In genomic region chr5:40381676-40382363, GRCh38 we compare ENCODE assay signal across 16 cellular contexts.
DNase-seq lines count a peak whose midpoint lies in the region; ATAC-seq, FAIRE-seq and TF ChIP-seq lines count a peak whose summit lies in the region.
"Had no signal": no experiment of that assay in that cellular context is flagged by ENCODE, and none has a peak within 500 bp of the region (broad histone marks: within the 10 kb centered on the region; RNA-seq: fewer than 3 reads in every experiment).

No MANE protein-coding gene starts in this region.

- peak overlapping the region; percentile 77 for H3K27ac Mint-ChIP-seq in activated CD4-positive, alpha-beta memory T cell treated with anti-CD3 and anti-CD28 coated beads for 36 hours
- no peak overlapping the region for H3K27ac Mint-ChIP-seq in activated CD4-positive, alpha-beta memory T cell treated with anti-CD3 and anti-CD28 coated beads, Interleukin-2, amount 10 ng/mL, durations not matched to agents 7 days and 5 days
- peak overlapping the region; percentile 12 for H3K27ac Mint-ChIP-seq in astrocyte (ENCODE audit: unreplicated experiment)
- H3K27ac Mint-ChIP-seq: dendritic cell treated with granulocyte-macrophage colony-stimulating factor and Interleukin-4, amounts not matched to agents 40 ng/mL and 50 ng/mL, for 4 days had no signal

- H3K79me2 ChIP-seq in astrocyte (ENCODE audit: insufficient read depth, low read length), result no peaks in the 10 kb centered on the region

- no peak for DNase-seq in activated CD4-positive, alpha-beta memory T cell treated with anti-CD3 and anti-CD28 coated beads for 36 hours
- no peak for DNase-seq in activated CD4-positive, alpha-beta memory T cell treated with anti-CD3 and anti-CD28 coated beads, Interleukin-2, amount 10 ng/mL, durations not matched to agents 7 days and 5 days
- peak; percentile 41 for DNase-seq in LHCN-M2 (ENCODE audit: low read depth)
- peak; percentile 19 for DNase-seq in astrocyte (ENCODE audit: low read depth)
- DNase-seq in pancreas, result no peak
- no peak for DNase-seq in heart left ventricle
- no peak for DNase-seq in uterus
- DNase-seq: activated CD8-positive, alpha-beta memory T cell treated with anti-CD3 and anti-CD28 coated beads for 24 hours; amniotic stem cell; NCI-H1048; NCI-H2227 treated with DMSO at 0.1 percent for 48 hours; nucleus accumbens; testis had no signal

- H3K4me2 ChIP-seq in astrocyte (ENCODE audit: low read length), result no peak overlapping the region

- H3K9me3 ChIP-seq in astrocyte (ENCODE audit: insufficient read depth, low read depth, low read length), result no peaks in the 10 kb centered on the region
- no peaks in the 10 kb centered on the region for H3K9me3 ChIP-seq in pancreas
- peaks cover 0 to 8% (median 0%) of the 10 kb centered on the region in 12 donors for H3K9me3 ChIP-seq in heart left ventricle
- H3K9me3 ChIP-seq in uterus, result no peaks in the 10 kb centered on the region
- H3K9me3 ChIP-seq: testis had no signal

- TF ChIP-seq POLR2A in heart left ventricle (IDR thresholded peaks at IDR 0.05) (no peak), uterus (IDR thresholded peaks at IDR 0.05) (no peak)

- H3K9me3 Mint-ChIP-seq in activated CD4-positive, alpha-beta memory T cell treated with anti-CD3 and anti-CD28 coated beads for 36 hours, result peaks cover 10% of the 10 kb centered on the region
- peaks cover 19% of the 10 kb centered on the region for H3K9me3 Mint-ChIP-seq in activated CD4-positive, alpha-beta memory T cell treated with anti-CD3 and anti-CD28 coated beads, Interleukin-2, amount 10 ng/mL, durations not matched to agents 7 days and 5 days
- peaks cover 2% of the 10 kb centered on the region for H3K9me3 Mint-ChIP-seq in astrocyte (ENCODE audit: unreplicated experiment)
- H3K9me3 Mint-ChIP-seq: dendritic cell treated with granulocyte-macrophage colony-stimulating factor and Interleukin-4, amounts not matched to agents 40 ng/mL and 50 ng/mL, for 4 days had no signal

- H3K4me1 Mint-ChIP-seq in activated CD4-positive, alpha-beta memory T cell treated with anti-CD3 and anti-CD28 coated beads for 36 hours (ENCODE audit: low read depth), result peaks cover 87% of the 10 kb centered on the region
- H3K4me1 Mint-ChIP-seq in activated CD4-positive, alpha-beta memory T cell treated with anti-CD3 and anti-CD28 coated beads, Interleukin-2, amount 10 ng/mL, durations not matched to agents 7 days and 5 days, result peaks cover 74% of the 10 kb centered on the region
- H3K4me1 Mint-ChIP-seq in astrocyte (ENCODE audit: low read depth, unreplicated experiment), result peaks cover 48% of the 10 kb centered on the region

- peaks cover 12% of the 10 kb centered on the region for H3K36me3 Mint-ChIP-seq in activated CD4-positive, alpha-beta memory T cell treated with anti-CD3 and anti-CD28 coated beads for 36 hours
- H3K36me3 Mint-ChIP-seq in activated CD4-positive, alpha-beta memory T cell treated with anti-CD3 and anti-CD28 coated beads, Interleukin-2, amount 10 ng/mL, durations not matched to agents 7 days and 5 days (ENCODE audit: low read depth), result peaks cover 14% of the 10 kb centered on the region
- H3K36me3 Mint-ChIP-seq in astrocyte (ENCODE audit: low read depth, unreplicated experiment), result no peaks in the 10 kb centered on the region

- H3K27me3 ChIP-seq in astrocyte (ENCODE audit: insufficient read depth, low read length) (no peaks in the 10 kb centered on the region), pancreas (no peaks in the 10 kb centered on the region), heart left ventricle (no peaks in the 10 kb centered on the region), uterus (no peaks in the 10 kb centered on the region)
- H3K27me3 ChIP-seq: testis had no signal

- FAIRE-seq in astrocyte (lab: Jason Lieb, UNC), result no peak
- FAIRE-seq in pancreas (lab: Jason Lieb, UNC), result peak; percentile 95

- TF ChIP-seq CTCF in astrocyte (IDR thresholded peaks at IDR 0.05; ENCODE audit: insufficient read depth, low read depth, low read length), result no peak
- TF ChIP-seq CTCF in pancreas (IDR thresholded peaks at IDR 0.05), result no peak
- no peak for TF ChIP-seq CTCF in heart left ventricle (IDR thresholded peaks at IDR 0.05)
- no peak for TF ChIP-seq CTCF in uterus (IDR thresholded peaks at IDR 0.05)

- CTCF ChIA-PET in activated CD4-positive, alpha-beta memory T cell treated with anti-CD3 and anti-CD28 coated beads for 36 hours (lab: Charles Lee), result interaction anchor here (1.9 kb wide), 1 partner anchor 433 kb away, joined by 5 read pairs; no protein-coding TSS in a partner anchor
- CTCF ChIA-PET in activated CD4-positive, alpha-beta memory T cell treated with anti-CD3 and anti-CD28 coated beads, Interleukin-2, amount 10 ng/mL, durations not matched to agents 7 days and 5 days (lab: Charles Lee), result no interaction called here

- no peak overlapping the region for H2AFZ ChIP-seq in astrocyte (ENCODE audit: low read depth, low read length)

- no peak overlapping the region for H3K9ac ChIP-seq in astrocyte (ENCODE audit: low read length)

- H3K36me3 ChIP-seq in astrocyte (ENCODE audit: insufficient read depth, low read length) (no peaks in the 10 kb centered on the region), pancreas (no peaks in the 10 kb centered on the region), heart left ventricle (no peaks in the 10 kb centered on the region), uterus (no peaks in the 10 kb centered on the region)

- no peaks in the 10 kb centered on the region for H3K27me3 Mint-ChIP-seq in activated CD4-positive, alpha-beta memory T cell treated with anti-CD3 and anti-CD28 coated beads for 36 hours
- no peaks in the 10 kb centered on the region for H3K27me3 Mint-ChIP-seq in activated CD4-positive, alpha-beta memory T cell treated with anti-CD3 and anti-CD28 coated beads, Interleukin-2, amount 10 ng/mL, durations not matched to agents 7 days and 5 days
- no peaks in the 10 kb centered on the region for H3K27me3 Mint-ChIP-seq in astrocyte (ENCODE audit: low read depth, unreplicated experiment)
- H3K27me3 Mint-ChIP-seq: dendritic cell treated with granulocyte-macrophage colony-stimulating factor and Interleukin-4, amounts not matched to agents 40 ng/mL and 50 ng/mL, for 4 days had no signal

- no peak for ATAC-seq in pancreas
- no peak for ATAC-seq in heart left ventricle
- no peak for ATAC-seq in GM19328 (IDR thresholded peaks at IDR 0.05; ENCODE audit: unreplicated experiment)

- 86 to 90% methylated on average over 4 of the region's 4 CpGs for WGBS in pancreas, 2 donors
- 87 to 91% (median 88%) methylated on average over 4 of the region's 4 CpGs for WGBS in heart left ventricle, 4 donors

- POLR2A ChIA-PET in activated CD4-positive, alpha-beta memory T cell treated with anti-CD3 and anti-CD28 coated beads for 36 hours (lab: Charles Lee), result interaction anchor here (0.6 to 1.2 kb wide), 7 partner anchors 24 to 302 kb away, joined by 3 to 6 read pairs (median 4); no protein-coding TSS in a partner anchor
- POLR2A ChIA-PET in activated CD4-positive, alpha-beta memory T cell treated with anti-CD3 and anti-CD28 coated beads, Interleukin-2, amount 10 ng/mL, durations not matched to agents 7 days and 5 days (lab: Charles Lee), result interaction anchor here (1.2 kb wide), 1 partner anchor 29 kb away, joined by 3 read pairs; no protein-coding TSS in a partner anchor

- H3K4me3 ChIP-seq in astrocyte (ENCODE audit: insufficient read depth, low read depth, low read length), result no peak overlapping the region
- H3K4me3 ChIP-seq in pancreas, result no peak overlapping the region
- no peak overlapping the region for H3K4me3 ChIP-seq in heart left ventricle
- no peak overlapping the region for H3K4me3 ChIP-seq in uterus
- H3K4me3 ChIP-seq: testis had no signal

- no peaks in the 10 kb centered on the region for H4K20me1 ChIP-seq in astrocyte (ENCODE audit: insufficient read depth, low read length)

- H3K27ac ChIP-seq in astrocyte (ENCODE audit: low read depth, low read length), result no peak overlapping the region
- H3K27ac ChIP-seq in pancreas, result no peak overlapping the region
- H3K27ac ChIP-seq in heart left ventricle, result no peak overlapping the region
- H3K27ac ChIP-seq in uterus, result no peak overlapping the region
- H3K27ac ChIP-seq: testis had no signal

- H3K4me1 ChIP-seq in astrocyte (ENCODE audit: insufficient read depth, low read length) (peaks cover 12% of the 10 kb centered on the region), pancreas (no peaks in the 10 kb centered on the region), heart left ventricle (peaks cover 0 to 44% (median 0%) of the 10 kb centered on the region in 12 donors), uterus (no peaks in the 10 kb centered on the region)
- H3K4me1 ChIP-seq: testis had no signal

- intact Hi-C loops in activated CD4-positive, alpha-beta memory T cell treated with anti-CD3 and anti-CD28 coated beads for 36 hours (cut with micrococcal nuclease), result loop anchor here (10.0 kb wide), 2 partner anchors 453 to 667 kb away; partner anchors contain the start of gene RPL37
- intact Hi-C loops in pancreas (cut with DNase I) (no loop called here), heart left ventricle (cut with DNase I) (no loop called here), uterus (cut with DNase I; ENCODE audit: low total_unique reads) (no loop called here)

- peak overlapping the region; percentile 11 for H3K4me3 Mint-ChIP-seq in activated CD4-positive, alpha-beta memory T cell treated with anti-CD3 and anti-CD28 coated beads for 36 hours
- H3K4me3 Mint-ChIP-seq in activated CD4-positive, alpha-beta memory T cell treated with anti-CD3 and anti-CD28 coated beads, Interleukin-2, amount 10 ng/mL, durations not matched to agents 7 days and 5 days, result no peak overlapping the region
- H3K4me3 Mint-ChIP-seq in astrocyte (ENCODE audit: unreplicated experiment), result no peak overlapping the region
- H3K4me3 Mint-ChIP-seq: dendritic cell treated with granulocyte-macrophage colony-stimulating factor and Interleukin-4, amounts not matched to agents 40 ng/mL and 50 ng/mL, for 4 days; T-helper 1 cell treated with Interleukin-12 subunit alpha and Interleukin-12 subunit beta and Interleukin-4 antibody, amounts not matched to agents 30 μg/mL and 1 μg/mL, for 36 hours had no signal

Comparison
In these comparisons a context has a peak if more than half of its experiments do, and no peak if none do; other contexts are left out.
1. DNase-seq: peak in LHCN-M2 (single experiment) and astrocyte (single experiment); none in activated CD4-positive, alpha-beta memory T cell treated with anti-CD3 and anti-CD28 coated beads for 36 hours (single experiment), activated CD4-positive, alpha-beta memory T cell treated with anti-CD3 and anti-CD28 coated beads, Interleukin-2, amount 10 ng/mL, durations not matched to agents 7 days and 5 days (single experiment), pancreas (0 of 6), heart left ventricle (0 of 5) and uterus (0 of 2).